ENCODE assay signal across 12 cellular contexts in genomic region chr5:96408276-96408777, GRCh38. TPM values are rescaled to one million over a fixed set of nuclear protein-coding genes. Genes with fewer than 3 reads are reported as not detected.
A peak's percentile ranks its signal among the peaks of the same experiment; 100 is the strongest.
DNase-seq lines count a peak whose midpoint lies in the region; ATAC-seq, FAIRE-seq and TF ChIP-seq lines count a peak whose summit lies in the region.
"Had no signal": no experiment of that assay in that cellular context is flagged by ENCODE, and none has a peak within 500 bp of the region (broad histone marks: within the 10 kb centered on the region; RNA-seq: fewer than 3 reads in every experiment).

No MANE protein-coding gene starts in this region.

- H4K20me1 ChIP-seq in astrocyte (ENCODE audit: insufficient read depth, low read length), result no peaks in the 10 kb centered on the region

- H2AFZ ChIP-seq in astrocyte (ENCODE audit: low read depth, low read length), result peak overlapping the region; percentile 35
- H2AFZ ChIP-seq: parathyroid adenoma had no signal

- no peaks in the 10 kb centered on the region for H3K9me3 ChIP-seq in astrocyte (ENCODE audit: insufficient read depth, low read depth, low read length)
- H3K9me3 ChIP-seq: gastrocnemius medialis, Peyer's patch had no signal

- no peak for FAIRE-seq in astrocyte (lab: Jason Lieb, UNC)

- H3K4me3 ChIP-seq in astrocyte (ENCODE audit: insufficient read depth, low read depth, low read length), result no peak overlapping the region
- H3K4me3 ChIP-seq: gastrocnemius medialis, Peyer's patch had no signal

- H3K27me3 Mint-ChIP-seq in astrocyte (ENCODE audit: low read depth, unreplicated experiment), result peaks cover 20% of the 10 kb centered on the region
- H3K27me3 Mint-ChIP-seq in activated naive CD8-positive, alpha-beta T cell treated with anti-CD3 and anti-CD28 coated beads for 36 hours, result peaks cover 9% of the 10 kb centered on the region

- no peak overlapping the region for H3K4me3 Mint-ChIP-seq in astrocyte (ENCODE audit: unreplicated experiment)
- no peak overlapping the region for H3K4me3 Mint-ChIP-seq in activated naive CD8-positive, alpha-beta T cell treated with anti-CD3 and anti-CD28 coated beads for 36 hours
- H3K4me3 Mint-ChIP-seq: stimulated activated naive CD8-positive, alpha-beta T cell treated with anti-CD3 and anti-CD28 coated beads, Interleukin-15, amount 100 ng/mL, for 72 hours had no signal

- TF ChIP-seq CTCF in astrocyte (IDR thresholded peaks at IDR 0.05; ENCODE audit: insufficient read depth, low read depth, low read length), result no peak

- H3K79me2 ChIP-seq in astrocyte (ENCODE audit: insufficient read depth, low read length), result no peaks in the 10 kb centered on the region
- H3K79me2 ChIP-seq: parathyroid adenoma had no signal

- no peaks in the 10 kb centered on the region for H3K27me3 ChIP-seq in astrocyte (ENCODE audit: insufficient read depth, low read length)
- H3K27me3 ChIP-seq: gastrocnemius medialis, Peyer's patch had no signal

- no peaks in the 10 kb centered on the region for H3K36me3 Mint-ChIP-seq in astrocyte (ENCODE audit: low read depth, unreplicated experiment)
- no peaks in the 10 kb centered on the region for H3K36me3 Mint-ChIP-seq in activated naive CD8-positive, alpha-beta T cell treated with anti-CD3 and anti-CD28 coated beads for 36 hours

- no peaks in the 10 kb centered on the region for H3K9me3 Mint-ChIP-seq in astrocyte (ENCODE audit: unreplicated experiment)
- no peaks in the 10 kb centered on the region for H3K9me3 Mint-ChIP-seq in activated naive CD8-positive, alpha-beta T cell treated with anti-CD3 and anti-CD28 coated beads for 36 hours
- H3K9me3 Mint-ChIP-seq: stimulated activated naive CD8-positive, alpha-beta T cell treated with anti-CD3 and anti-CD28 coated beads, Interleukin-15, amount 100 ng/mL, for 72 hours had no signal

- peak overlapping the region; percentile 60 for H3K4me2 ChIP-seq in astrocyte (ENCODE audit: low read length)

- no peaks in the 10 kb centered on the region for H3K36me3 ChIP-seq in astrocyte (ENCODE audit: insufficient read depth, low read length)
- H3K36me3 ChIP-seq: gastrocnemius medialis, Peyer's patch had no signal

- no peak overlapping the region for H3K27ac Mint-ChIP-seq in astrocyte (ENCODE audit: unreplicated experiment)
- no peak overlapping the region for H3K27ac Mint-ChIP-seq in activated naive CD8-positive, alpha-beta T cell treated with anti-CD3 and anti-CD28 coated beads for 36 hours
- H3K27ac Mint-ChIP-seq: stimulated activated naive CD8-positive, alpha-beta T cell treated with anti-CD3 and anti-CD28 coated beads, Interleukin-15, amount 100 ng/mL, for 72 hours had no signal

- peak overlapping the region; percentile 20 for H3K9ac ChIP-seq in astrocyte (ENCODE audit: low read length)
- H3K9ac ChIP-seq: parathyroid adenoma had no signal

- no peak for ATAC-seq in HG02763 (IDR thresholded peaks at IDR 0.05; ENCODE audit: unreplicated experiment)
- ATAC-seq: gastrocnemius medialis; stimulated activated naive CD8-positive, alpha-beta T cell treated with anti-CD3 and anti-CD28 coated beads, Interleukin-15, amount 100 ng/mL, for 72 hours had no signal

- DNase-seq in LHCN-M2 (ENCODE audit: low read depth) (peak; percentile 65), astrocyte (ENCODE audit: low read depth) (peak; percentile 92), fibroblast of the conjunctiva (ENCODE audit: low read depth) (peak; percentile 55), stromal cell of bone marrow (ENCODE audit: low read depth) (peak; percentile 94), NCI-H748 (lab: John Stamatoyannopoulos, UW; ENCODE audit: unreplicated experiment) (no peak)
- DNase-seq in activated naive CD8-positive, alpha-beta T cell treated with anti-CD3 and anti-CD28 coated beads for 36 hours, result no peak
- DNase-seq: aorta; gastrocnemius medialis; Peyer's patch; stimulated activated naive CD8-positive, alpha-beta T cell treated with anti-CD3 and anti-CD28 coated beads, Interleukin-15, amount 100 ng/mL, for 72 hours had no signal

- H3K4me1 ChIP-seq in astrocyte (ENCODE audit: insufficient read depth, low read length), result peaks cover 18% of the 10 kb centered on the region
- H3K4me1 ChIP-seq: gastrocnemius medialis, parathyroid adenoma, Peyer's patch had no signal

- H3K27ac ChIP-seq in astrocyte (ENCODE audit: low read depth, low read length), result peak overlapping the region; percentile 61
- H3K27ac ChIP-seq: gastrocnemius medialis, parathyroid adenoma, Peyer's patch had no signal

- H3K4me1 Mint-ChIP-seq in astrocyte (ENCODE audit: low read depth, unreplicated experiment), result peaks cover 2% of the 10 kb centered on the region
- no peaks in the 10 kb centered on the region for H3K4me1 Mint-ChIP-seq in activated naive CD8-positive, alpha-beta T cell treated with anti-CD3 and anti-CD28 coated beads for 36 hours
- H3K4me1 Mint-ChIP-seq: stimulated activated naive CD8-positive, alpha-beta T cell treated with anti-CD3 and anti-CD28 coated beads, Interleukin-15, amount 100 ng/mL, for 72 hours had no signal

RNA-seq across cellular contexts. Expression of gene PCSK1, which starts 24.7 kb away (rescaled TPM):
- 0.06 TPM in 1 of 2 replicates, not detected in the other for total RNA-seq in LHCN-M2 (2014; rRNA removed)
- 0.04 TPM for polyA plus RNA-seq in LHCN-M2 (2012)
- 0.18 and 0.48 TPM in 2 replicates for total RNA-seq in astrocyte
- total RNA-seq in activated naive CD8-positive, alpha-beta T cell treated with anti-CD3 and anti-CD28 coated beads for 36 hours, result not detected

Comparison
In these comparisons a context has a peak if more than half of its experiments do, and no peak if none do; other contexts are left out.
1. DNase-seq: peak in LHCN-M2 (single experiment), astrocyte (single experiment), fibroblast of the conjunctiva (single experiment) and stromal cell of bone marrow (single experiment); none in NCI-H748 (single experiment) and activated naive CD8-positive, alpha-beta T cell treated with anti-CD3 and anti-CD28 coated beads for 36 hours (single experiment).